Comparison of ENCODE assay signal across 16 cellular contexts in the genomic region with DNA sequence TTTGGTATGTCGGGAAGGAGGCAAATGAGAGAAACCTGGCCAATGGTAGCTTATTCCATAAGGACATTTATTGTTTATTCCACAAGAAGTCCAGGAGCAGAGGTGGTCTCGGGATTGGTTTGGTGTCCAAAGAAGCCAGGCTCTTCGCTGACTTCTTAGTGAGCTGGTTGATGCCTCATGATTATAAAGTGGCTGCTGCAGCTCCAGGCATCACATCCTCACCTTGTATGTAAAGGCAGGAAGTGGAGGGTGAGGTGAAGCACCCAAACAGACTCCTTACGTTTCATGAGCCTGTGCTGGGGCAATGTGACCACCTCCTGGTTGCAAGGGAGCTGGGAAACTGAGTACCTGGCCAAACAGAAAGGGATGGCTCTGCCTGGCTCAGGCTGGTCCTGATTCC.
DNase-seq lines count a peak whose midpoint lies in the region; ATAC-seq, FAIRE-seq and TF ChIP-seq lines count a peak whose summit lies in the region.
"Had no signal": no experiment of that assay in that cellular context is flagged by ENCODE, and none has a peak within 500 bp of the region (broad histone marks: within the 10 kb centered on the region; RNA-seq: fewer than 3 reads in every experiment).

No MANE protein-coding gene starts in this region.

- TF ChIP-seq CTCF in HCT116 (IDR thresholded peaks at IDR 0.05 in 2 of 3, conservative IDR thresholded peaks at IDR 0.05 in 1 of 3; ENCODE audit: borderline replicate concordance in 1 of 3, insufficient read depth in 1 of 3, low read depth in 2 of 3, low read length in 2 of 3) (no peak), HEK293 (tag by site-specific recombination; IDR thresholded peaks at IDR 0.05) (no peak), K562 (IDR thresholded peaks at IDR 0.05 in 2 of 3, conservative IDR thresholded peaks at IDR 0.05 in 1 of 3; ENCODE audit: insufficient read depth in 2 of 3, low read depth in 1 of 3, low read length in 3 of 3) (no peak), right lobe of liver (IDR thresholded peaks at IDR 0.05) (no peak), spleen (IDR thresholded peaks at IDR 0.05 in 8 of 11, conservative IDR thresholded peaks at IDR 0.05 in 3 of 11) (no peak), nephron progenitor cell (IDR thresholded peaks at IDR 0.05) (no peak)

- FAIRE-seq in K562 (lab: Jason Lieb, UNC), result no peak
- FAIRE-seq: A549 had no signal

- RAD21 ChIA-PET in HCT116 (lab: Charles Lee; ENCODE audit: low non-redundant PET in 1 of 2, low total read pairs in 2 of 2, uncharacterized antibody in 2 of 2, unreplicated experiment in 2 of 2), result no interaction called here

- no peaks in the 10 kb centered on the region for H3K9me3 Mint-ChIP-seq in nephron progenitor cell
- H3K9me3 Mint-ChIP-seq: CD4-positive, alpha-beta memory T cell; GM23338 had no signal

- H3K79me2 ChIP-seq in HCT116 (ENCODE audit: insufficient read depth, low read length) (no peaks in the 10 kb centered on the region), K562 (ENCODE audit: control insufficient read depth, insufficient read depth, low read length) (no peaks in the 10 kb centered on the region)

- POLR2A ChIA-PET in HCT116 (lab: Charles Lee), result no interaction called here
- POLR2A ChIA-PET in HEK293 (lab: Yijun Ruan, JAX), result no interaction called here
- POLR2A ChIA-PET in K562 (lab: Yijun Ruan, JAX), result interaction anchor here (0.6 kb wide), 1 partner anchor 34 kb away, joined by 4 read pairs; no protein-coding TSS in a partner anchor

- peaks cover 14% of the 10 kb centered on the region for H3K36me3 Mint-ChIP-seq in nephron progenitor cell (ENCODE audit: low read depth)
- H3K36me3 Mint-ChIP-seq: CD14-positive monocyte; CD4-positive, alpha-beta memory T cell had no signal

- no peak overlapping the region for H3K4me3 Mint-ChIP-seq in nephron progenitor cell
- H3K4me3 Mint-ChIP-seq: CD14-positive monocyte; CD4-positive, alpha-beta memory T cell; GM23338 had no signal

- in situ Hi-C loops in K562 (cut with MboI), result no loop called here

- no peaks in the 10 kb centered on the region for H3K9me2 ChIP-seq in HCT116 (ENCODE audit: insufficient read depth)

- no peak overlapping the region for H2AFZ ChIP-seq in HCT116 (ENCODE audit: low read depth, low read length, poor library complexity, severe bottlenecking)
- no peak overlapping the region for H2AFZ ChIP-seq in K562 (ENCODE audit: low read depth, low read length)
- H2AFZ ChIP-seq: GM23338 had no signal

- H3K4me3 ChIP-seq in HCT116 (replicated peaks in 1 of 2; ENCODE audit: low read depth in 1 of 2, low read length in 2 of 2) (no peak overlapping the region), HEK293 (ENCODE audit: low read depth, low read length) (no peak overlapping the region), K562 (no peak overlapping the region), right lobe of liver (no peak overlapping the region), spleen (no peak overlapping the region)
- H3K4me3 ChIP-seq: A549, BLaER1, GM23338 had no signal

- H3K27ac ChIP-seq in HCT116 (ENCODE audit: low read depth, low read length) (peak overlapping the region; percentile 8; the same call in 1 of the 2 replicates), HEK293 (ENCODE audit: extremely low read depth, low read depth, low read length) (no peak overlapping the region), K562 (ENCODE audit: extremely low read depth, low read depth, low read length) (no peak overlapping the region), right lobe of liver (peak overlapping the region; percentile 47 to 92 (median 72)), spleen (peak overlapping the region in 1 of 8 donors; percentile 45)
- H3K27ac ChIP-seq: A549, BLaER1 had no signal

- no peak for TF ChIP-seq EP300 in K562 (IDR thresholded peaks at IDR 0.05; ENCODE audit: low read length)

- DNase-seq in HCT116 (ENCODE audit: low read depth, low spot score) (no peak), K562 (ENCODE audit: extremely low read depth in 1 of 4, low spot score in 3 of 4) (no peak), right lobe of liver (no peak), spleen (no peak), nephron progenitor cell (no peak), NCI-H146 treated with DMSO at 0.1 percent for 48 hours (lab: John Stamatoyannopoulos, UW; ENCODE audit: unreplicated experiment) (no peak)
- DNase-seq: CD4-positive, alpha-beta memory T cell; DMS153; DMS79 treated with DMSO at 0.1 percent for 48 hours; GF-D8; H7 had no signal

- H3K9ac ChIP-seq in HCT116 (ENCODE audit: low read length) (no peak overlapping the region), K562 (ENCODE audit: insufficient read depth in 1 of 2, low read depth in 2 of 2, low read length in 2 of 2) (no peak overlapping the region)
- H3K9ac ChIP-seq: BLaER1 had no signal

- H3K9me3 ChIP-seq in HCT116 (ENCODE audit: control insufficient read depth in 1 of 2, insufficient read depth in 1 of 2, low read depth in 1 of 2, low read length in 2 of 2), result no peaks in the 10 kb centered on the region
- H3K9me3 ChIP-seq in HEK293 (ENCODE audit: control insufficient read depth, insufficient read depth, low read depth, low read length), result no peaks in the 10 kb centered on the region
- no peaks in the 10 kb centered on the region for H3K9me3 ChIP-seq in K562 (replicated peaks; ENCODE audit: control insufficient read depth, insufficient read depth, low read depth, low read length)
- H3K9me3 ChIP-seq in right lobe of liver, result no peaks in the 10 kb centered on the region
- H3K9me3 ChIP-seq in spleen, result peaks cover 0 to 3% (median 0%) of the 10 kb centered on the region in 8 donors
- H3K9me3 ChIP-seq: A549, BLaER1 had no signal

- H3K4me2 ChIP-seq in HCT116 (ENCODE audit: low read length), result peak overlapping the region; percentile 35
- H3K4me2 ChIP-seq in K562 (ENCODE audit: insufficient read depth, low read length), result no peak overlapping the region
- H3K4me2 ChIP-seq: A549, BLaER1, GM23338 had no signal

- no peak for TF ChIP-seq RAD21 in HCT116 (IDR thresholded peaks at IDR 0.05; ENCODE audit: low read depth)
- no peak for TF ChIP-seq RAD21 in K562 (CRISPR knock-in tag; conservative IDR thresholded peaks at IDR 0.05 in 1 of 2, IDR thresholded peaks at IDR 0.05 in 1 of 2)

- TF ChIP-seq POLR2A in HCT116 (IDR thresholded peaks at IDR 0.05; ENCODE audit: borderline replicate concordance, extremely low read depth, insufficient read depth, insufficient read length) (no peak), K562 (conservative IDR thresholded peaks at IDR 0.05) (no peak), right lobe of liver (IDR thresholded peaks at IDR 0.05) (no peak), spleen (IDR thresholded peaks at IDR 0.05) (no peak)

- no peak overlapping the region for H3K27ac Mint-ChIP-seq in nephron progenitor cell
- H3K27ac Mint-ChIP-seq: CD14-positive monocyte; CD4-positive, alpha-beta memory T cell; GM23338 had no signal

- H3K27me3 Mint-ChIP-seq in nephron progenitor cell (ENCODE audit: low read depth, poor library complexity), result no peaks in the 10 kb centered on the region

- H3K4me1 Mint-ChIP-seq in nephron progenitor cell, result peaks cover 27% of the 10 kb centered on the region
- H3K4me1 Mint-ChIP-seq: CD14-positive monocyte had no signal

- H3K4me1 ChIP-seq in HCT116 (ENCODE audit: control insufficient read depth in 1 of 2, insufficient read depth in 2 of 2, low read length in 2 of 2), result peaks cover 25 to 35% of the 10 kb centered on the region in 2 experiments
- H3K4me1 ChIP-seq in HEK293 (ENCODE audit: control insufficient read depth, insufficient read depth, low read length), result no peaks in the 10 kb centered on the region; the same call in 1 of the 2 replicates
- peaks cover 0 to 30% of the 10 kb centered on the region in 2 experiments; a peak in 2 of 5 replicates for H3K4me1 ChIP-seq in K562 (replicated peaks in 1 of 2; ENCODE audit: control insufficient read depth in 2 of 2, insufficient read depth in 2 of 2, low read length in 2 of 2)
- H3K4me1 ChIP-seq in right lobe of liver, result peaks cover 0 to 32% (median 15%) of the 10 kb centered on the region in 4 donors
- H3K4me1 ChIP-seq in spleen, result peaks cover 0 to 31% (median 4%) of the 10 kb centered on the region in 6 donors
- H3K4me1 ChIP-seq: A549 had no signal

- H3K27me3 ChIP-seq in HCT116 (ENCODE audit: insufficient read depth, low read length), result no peaks in the 10 kb centered on the region
- peaks cover 3 to 53% of the 10 kb centered on the region in 2 experiments; a peak in 3 of 5 replicates for H3K27me3 ChIP-seq in K562 (ENCODE audit: control insufficient read depth in 2 of 2, insufficient read depth in 2 of 2, low read length in 2 of 2)
- H3K27me3 ChIP-seq in right lobe of liver, result no peaks in the 10 kb centered on the region
- peaks cover 0 to 18% (median 0%) of the 10 kb centered on the region in 7 donors for H3K27me3 ChIP-seq in spleen (replicated peaks in 1 of 7)
- H3K27me3 ChIP-seq: BLaER1 had no signal

- ATAC-seq in HCT116 (no peak), K562 (no peak), right lobe of liver (no peak)
- ATAC-seq: GM23338 had no signal

- WGBS in K562 (ENCODE audit: insufficient coverage, low coverage, missing lambda C conversion rate), result 9% methylated on average over 4 of the region's 4 CpGs
- WGBS in right lobe of liver (ENCODE audit: insufficient coverage, low coverage, low lambda C conversion rate, missing lambda C conversion rate), result 46% methylated on average over 4 of the region's 4 CpGs
- 76 to 96% (median 88%) methylated on average over 4 of the region's 4 CpGs for WGBS in spleen, 5 donors

- H3K36me3 ChIP-seq in HCT116 (ENCODE audit: control insufficient read depth in 1 of 2, insufficient read depth in 2 of 2, low read length in 2 of 2), result no peaks in the 10 kb centered on the region
- no peaks in the 10 kb centered on the region for H3K36me3 ChIP-seq in HEK293 (ENCODE audit: control insufficient read depth in 2 of 2, insufficient read depth in 1 of 2, low read length in 2 of 2)
- H3K36me3 ChIP-seq in K562 (ENCODE audit: control insufficient read depth, insufficient read depth, low read length), result no peaks in the 10 kb centered on the region
- H3K36me3 ChIP-seq in right lobe of liver, result no peaks in the 10 kb centered on the region
- no peaks in the 10 kb centered on the region for H3K36me3 ChIP-seq in spleen
- H3K36me3 ChIP-seq: BLaER1 had no signal

- BruUV-seq in HCT116 (replicated peaks; lab: Mats Ljungman, UMichigan) (no TSS peak), K562 (replicated peaks; lab: Mats Ljungman, UMichigan) (no TSS peak)

- peaks cover 4% of the 10 kb centered on the region for H3K9me1 ChIP-seq in K562 (ENCODE audit: control insufficient read depth, insufficient read depth, low read length)

- intact Hi-C loops in HCT116 (cut with micrococcal nuclease) (no loop called here), K562 (cut with micrococcal nuclease) (no loop called here), right lobe of liver (cut with DNase I) (no loop called here), spleen (cut with DNase I; ENCODE audit: low total_unique reads) (no loop called here)

- CTCF ChIA-PET in HCT116 (lab: Charles Lee) (interaction anchor here (1.1 kb wide), 1 partner anchor 734 kb away, joined by 3 read pairs; no protein-coding TSS in a partner anchor), HEK293 (lab: Yijun Ruan, JAX) (interaction anchor here (0.5 to 2.3 kb wide), 4 partner anchors 13 to 254 kb away, joined by 3 to 6 read pairs (median 3); no protein-coding TSS in a partner anchor), K562 (lab: Yijun Ruan, JAX; ENCODE audit: low intra/inter-chr PET ratio) (no interaction called here)

- no peaks in the 10 kb centered on the region for H4K20me1 ChIP-seq in HCT116 (ENCODE audit: insufficient read depth)
- H4K20me1 ChIP-seq in K562 (replicated peaks; ENCODE audit: control insufficient read depth, insufficient read depth, low read length), result peaks cover 13% of the 10 kb centered on the region; the same call in 1 of the 2 replicates
- H4K20me1 ChIP-seq: BLaER1 had no signal

Comparison
In these comparisons a context has a peak if more than half of its experiments do, and no peak if none do; other contexts are left out.
1. H3K27ac ChIP-seq: peak in HCT116 (single experiment) and right lobe of liver (3 of 3); none in HEK293 (single experiment) and K562 (single experiment).